Comparison of ENCODE assay signal across 16 cellular contexts in genomic region chr11:62487698-62488551, GRCh38. TPM values are rescaled to one million over a fixed set of nuclear protein-coding genes. Genes with fewer than 3 reads are reported as not detected.
DNase-seq lines count a peak whose midpoint lies in the region; ATAC-seq, FAIRE-seq and TF ChIP-seq lines count a peak whose summit lies in the region.
"Had no signal": no experiment of that assay in that cellular context is flagged by ENCODE, and none has a peak within 500 bp of the region (broad histone marks: within the 10 kb centered on the region; RNA-seq: fewer than 3 reads in every experiment).

No MANE protein-coding gene starts in this region.

- H3K4me3 ChIP-seq in endothelial cell of umbilical vein (replicated peaks in 1 of 3; ENCODE audit: insufficient read depth in 1 of 3, low read depth in 1 of 3, low read length in 3 of 3) (no peak overlapping the region), H7 (ENCODE audit: insufficient read depth, low read depth, low read length) (no peak overlapping the region)
- H3K4me3 ChIP-seq: gastroesophageal sphincter, HAP-1, stomach had no signal

- no TSS peak for BruUV-seq in endothelial cell of umbilical vein (replicated peaks; lab: Mats Ljungman, UMichigan)

- no peaks in the 10 kb centered on the region for H3K36me3 Mint-ChIP-seq in stimulated activated effector memory CD8-positive, alpha-beta T cell treated with anti-CD3 and anti-CD28 coated beads, Interleukin-12 subunit alpha, Interleukin-12 subunit beta, amount 100 ng/mL, for 72 hours
- H3K36me3 Mint-ChIP-seq in activated naive CD4-positive, alpha-beta T cell treated with anti-CD3 and anti-CD28 coated beads for 36 hours (ENCODE audit: low read depth), result no peaks in the 10 kb centered on the region
- H3K36me3 Mint-ChIP-seq: naive thymus-derived CD8-positive, alpha-beta T cell had no signal

- no peak overlapping the region for H3K4me2 ChIP-seq in endothelial cell of umbilical vein (ENCODE audit: insufficient read depth, low read length)

- no peak overlapping the region for H3K9ac ChIP-seq in endothelial cell of umbilical vein (replicated peaks; ENCODE audit: extremely low read depth, insufficient read depth, low read length)

- H3K36me3 ChIP-seq in endothelial cell of umbilical vein (ENCODE audit: control insufficient read depth in 2 of 2, extremely low read depth in 1 of 2, insufficient read depth in 2 of 2, low read length in 2 of 2) (no peaks in the 10 kb centered on the region), H7 (replicated peaks; ENCODE audit: control insufficient read depth, insufficient read depth, low read length) (no peaks in the 10 kb centered on the region)
- H3K36me3 ChIP-seq: HAP-1, stomach had no signal

- H3K27ac Mint-ChIP-seq in stimulated activated effector memory CD8-positive, alpha-beta T cell treated with anti-CD3 and anti-CD28 coated beads, Interleukin-12 subunit alpha, Interleukin-12 subunit beta, amount 100 ng/mL, for 72 hours, result peak overlapping the region; percentile 55
- H3K27ac Mint-ChIP-seq in activated naive CD4-positive, alpha-beta T cell treated with anti-CD3 and anti-CD28 coated beads for 36 hours, result no peak overlapping the region

- H4K20me1 ChIP-seq in endothelial cell of umbilical vein (replicated peaks; ENCODE audit: control insufficient read depth, extremely low read depth, insufficient read depth, low read length), result no peaks in the 10 kb centered on the region

- H3K9me3 ChIP-seq in endothelial cell of umbilical vein (replicated peaks; ENCODE audit: control insufficient read depth, insufficient read depth, low read length), result no peaks in the 10 kb centered on the region
- H3K9me3 ChIP-seq: gastroesophageal sphincter, HAP-1, stomach had no signal

- H3K9me3 Mint-ChIP-seq in stimulated activated effector memory CD8-positive, alpha-beta T cell treated with anti-CD3 and anti-CD28 coated beads, Interleukin-12 subunit alpha, Interleukin-12 subunit beta, amount 100 ng/mL, for 72 hours, result no peaks in the 10 kb centered on the region
- H3K9me3 Mint-ChIP-seq in activated naive CD4-positive, alpha-beta T cell treated with anti-CD3 and anti-CD28 coated beads for 36 hours, result no peaks in the 10 kb centered on the region
- H3K9me3 Mint-ChIP-seq: naive thymus-derived CD8-positive, alpha-beta T cell had no signal

- CTCF ChIA-PET in endothelial cell of umbilical vein (lab: Charles Lee), result interaction anchor here (0.7 to 3.1 kb wide), 10 partner anchors 9 to 93 kb away, joined by 3 to 20 read pairs (median 5); partner anchors contain the start of gene SCGB1A1
- CTCF ChIA-PET in activated naive CD4-positive, alpha-beta T cell treated with anti-CD3 and anti-CD28 coated beads for 36 hours (lab: Charles Lee), result interaction anchor here (0.7 to 2.2 kb wide), 4 partner anchors 9 to 253 kb away, joined by 3 to 8 read pairs (median 4); no protein-coding TSS in a partner anchor

- ATAC-seq in stimulated activated effector memory CD8-positive, alpha-beta T cell treated with anti-CD3 and anti-CD28 coated beads, Interleukin-12 subunit alpha, Interleukin-12 subunit beta, amount 100 ng/mL, for 72 hours, result no peak
- ATAC-seq: gastroesophageal sphincter; naive thymus-derived CD8-positive, alpha-beta T cell had no signal

- TF ChIP-seq POLR2A in endothelial cell of umbilical vein (IDR thresholded peaks at IDR 0.05; ENCODE audit: low read depth, low read length), result no peak

- H3K9me1 ChIP-seq in endothelial cell of umbilical vein (replicated peaks; ENCODE audit: control insufficient read depth, extremely low read depth, insufficient read depth, low read length), result no peaks in the 10 kb centered on the region

- FAIRE-seq in endothelial cell of umbilical vein (lab: Jason Lieb, UNC), result no peak

- dilution Hi-C loops in endothelial cell of umbilical vein (cut with MboI; ENCODE audit: extremely low pct_ligation_motif_present, low sequenced_read_pairs), result no loop called here

- no peaks in the 10 kb centered on the region for H3K4me1 ChIP-seq in endothelial cell of umbilical vein (ENCODE audit: control insufficient read depth, extremely low read depth, insufficient read depth, low read length)
- H3K4me1 ChIP-seq: HAP-1 had no signal

- H3K27ac ChIP-seq in endothelial cell of umbilical vein (ENCODE audit: insufficient read depth, low read depth, low read length), result no peak overlapping the region

- H3K4me1 Mint-ChIP-seq in stimulated activated effector memory CD8-positive, alpha-beta T cell treated with anti-CD3 and anti-CD28 coated beads, Interleukin-12 subunit alpha, Interleukin-12 subunit beta, amount 100 ng/mL, for 72 hours, result no peaks in the 10 kb centered on the region
- no peaks in the 10 kb centered on the region for H3K4me1 Mint-ChIP-seq in activated naive CD4-positive, alpha-beta T cell treated with anti-CD3 and anti-CD28 coated beads for 36 hours (ENCODE audit: low read depth)

- H3K27me3 Mint-ChIP-seq in activated naive CD4-positive, alpha-beta T cell treated with anti-CD3 and anti-CD28 coated beads for 36 hours (ENCODE audit: low read depth), result no peaks in the 10 kb centered on the region

- DNase-seq in NCI-H748 (lab: John Stamatoyannopoulos, UW; ENCODE audit: unreplicated experiment) (peak; percentile 24), NCI-H748 treated with DMSO at 0.1 percent for 48 hours (lab: John Stamatoyannopoulos, UW) (no peak), NCI-H2171 (lab: John Stamatoyannopoulos, UW) (peak; percentile 87), endothelial cell of umbilical vein (ENCODE audit: low read depth, low spot score) (peak; percentile 27), NK-92 (lab: John Stamatoyannopoulos, UW; ENCODE audit: unreplicated experiment) (no peak), H7 (no peak)
- no peak for DNase-seq in stimulated activated effector memory CD8-positive, alpha-beta T cell treated with anti-CD3 and anti-CD28 coated beads, Interleukin-12 subunit alpha, Interleukin-12 subunit beta, amount 100 ng/mL, for 72 hours (ENCODE audit: low spot score in 2 of 2)
- DNase-seq in activated naive CD4-positive, alpha-beta T cell treated with anti-CD3 and anti-CD28 coated beads for 36 hours, result no peak
- DNase-seq: activated CD4-positive, CD25-positive, alpha-beta regulatory T cell; activated effector memory CD4-positive, alpha-beta T cell treated with anti-CD3 and anti-CD28 coated beads, Interleukin-2, amount 50 U/mL, for 16 hours; CD4-positive, alpha-beta memory T cell; naive thymus-derived CD8-positive, alpha-beta T cell; NCI-H2081; stomach had no signal

- intact Hi-C loops in endothelial cell of umbilical vein (cut with micrococcal nuclease), result no loop called here
- intact Hi-C loops in activated naive CD4-positive, alpha-beta T cell treated with anti-CD3 and anti-CD28 coated beads for 36 hours (cut with micrococcal nuclease), result no loop called here

- POLR2A ChIA-PET in endothelial cell of umbilical vein (lab: Charles Lee), result interaction anchor here (0.6 kb wide), 1 partner anchor 48 kb away, joined by 3 read pairs; no protein-coding TSS in a partner anchor

- no peak for TF ChIP-seq CTCF in endothelial cell of umbilical vein (IDR thresholded peaks at IDR 0.05; ENCODE audit: extremely low read depth in 1 of 2, insufficient read depth in 1 of 2, low read depth in 1 of 2, low read length in 2 of 2)

- H3K27me3 ChIP-seq in endothelial cell of umbilical vein (ENCODE audit: control insufficient read depth in 2 of 2, insufficient read depth in 2 of 2, low read length in 2 of 2), result no peaks in the 10 kb centered on the region
- no peaks in the 10 kb centered on the region for H3K27me3 ChIP-seq in H7 (ENCODE audit: control insufficient read depth, insufficient read depth, low read length)
- H3K27me3 ChIP-seq: gastroesophageal sphincter, stomach had no signal

- H2AFZ ChIP-seq in endothelial cell of umbilical vein (ENCODE audit: low read depth, low read length), result no peak overlapping the region

- no peak overlapping the region for H3K4me3 Mint-ChIP-seq in stimulated activated effector memory CD8-positive, alpha-beta T cell treated with anti-CD3 and anti-CD28 coated beads, Interleukin-12 subunit alpha, Interleukin-12 subunit beta, amount 100 ng/mL, for 72 hours
- no peak overlapping the region for H3K4me3 Mint-ChIP-seq in activated naive CD4-positive, alpha-beta T cell treated with anti-CD3 and anti-CD28 coated beads for 36 hours
- H3K4me3 Mint-ChIP-seq: CD4-positive, alpha-beta memory T cell; naive thymus-derived CD8-positive, alpha-beta T cell had no signal

- no peaks in the 10 kb centered on the region for H3K79me2 ChIP-seq in endothelial cell of umbilical vein (ENCODE audit: control insufficient read depth, insufficient read depth, low read length)

TF ChIP-seq in endothelial cell of umbilical vein, 7 proteins besides CTCF, POLR2A, EP300 and RAD21:
- TF ChIP-seq MYC (IDR thresholded peaks at IDR 0.05; ENCODE audit: low read depth, low read length) (no peak), JUN (IDR thresholded peaks at IDR 0.05; ENCODE audit: borderline replicate concordance, insufficient read depth, insufficient read length, low read depth) (no peak), FOS (IDR thresholded peaks at IDR 0.05; ENCODE audit: borderline replicate concordance, insufficient read depth, low read length) (no peak), POLR2AphosphoS5 (IDR thresholded peaks at IDR 0.05; ENCODE audit: insufficient read depth, low read depth, low read length) (no peak), GATA2 (IDR thresholded peaks at IDR 0.05; ENCODE audit: insufficient read depth, insufficient read length, low read depth, low read length) (no peak), EZH2 (IDR thresholded peaks at IDR 0.05; ENCODE audit: borderline replicate concordance, low read depth, low read length, severe bottlenecking) (no peak)
- TF ChIP-seq, protein P1, sequence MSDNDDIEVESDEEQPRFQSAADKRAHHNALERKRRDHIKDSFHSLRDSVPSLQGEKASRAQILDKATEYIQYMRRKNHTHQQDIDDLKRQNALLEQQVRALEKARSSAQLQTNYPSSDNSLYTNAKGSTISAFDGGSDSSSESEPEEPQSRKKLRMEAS (IDR thresholded peaks at IDR 0.05; ENCODE audit: insufficient read depth, insufficient read length), result no peak
TF ChIP-seq in endothelial cell of umbilical vein: peak in this region for 0.

RNA-seq across cellular contexts. Expression of gene AHNAK, which starts 58.7 kb away (rescaled TPM):
- 381 and 436 TPM in 2 replicates for total RNA-seq in endothelial cell of umbilical vein
- polyA plus RNA-seq in endothelial cell of umbilical vein, result 25.1 and 35.2 TPM in 2 replicates
- 46.3 and 51.8 TPM in 2 replicates for polyA plus RNA-seq in endothelial cell of umbilical vein (2011; cell fraction: cytosol; rRNA removed)
- polyA plus RNA-seq in endothelial cell of umbilical vein (2011; cell fraction: nucleus; rRNA removed), result 322 and 346 TPM in 2 replicates
- polyA plus RNA-seq in endothelial cell of umbilical vein (2012), result 223 and 321 TPM in 2 replicates
- 219 and 258 TPM in 2 replicates for polyA minus RNA-seq in endothelial cell of umbilical vein
- polyA minus RNA-seq in endothelial cell of umbilical vein (2011; cell fraction: cytosol; rRNA and poly(A)+ RNA removed), result 78.7 TPM
- polyA minus RNA-seq in endothelial cell of umbilical vein (2011; cell fraction: nucleus; rRNA and poly(A)+ RNA removed), result 446 and 550 TPM in 2 replicates
- total RNA-seq in H7 (2014; rRNA removed; shearing (Covaris generic)), result 8.3 and 11.2 TPM in 2 replicates
- total RNA-seq in activated naive CD4-positive, alpha-beta T cell treated with anti-CD3 and anti-CD28 coated beads for 36 hours, result 1 to 10 TPM; 9.2 to 9.4 TPM

Comparison
In these comparisons a context has a peak if more than half of its experiments do, and no peak if none do; other contexts are left out.
1. DNase-seq: peak in NCI-H748 (single experiment), NCI-H2171 (single experiment) and endothelial cell of umbilical vein (single experiment); none in NCI-H748 treated with DMSO at 0.1 percent for 48 hours (single experiment), stimulated activated effector memory CD8-positive, alpha-beta T cell treated with anti-CD3 and anti-CD28 coated beads, Interleukin-12 subunit alpha, Interleukin-12 subunit beta, amount 100 ng/mL, for 72 hours (0 of 2), NK-92 (single experiment), H7 (single experiment) and activated naive CD4-positive, alpha-beta T cell treated with anti-CD3 and anti-CD28 coated beads for 36 hours (single experiment).
2. RNA of gene AHNAK, which starts 58.7 kb away (total RNA-seq): 381 to 436 TPM in endothelial cell of umbilical vein; 8.3 to 11.2 TPM in H7 and 9.2 to 9.4 TPM in activated naive CD4-positive, alpha-beta T cell treated with anti-CD3 and anti-CD28 coated beads for 36 hours; every median in the first group is over 10 times any median in the second.